In genomic region chr7:159065151-159065550, GRCh38 we compare ENCODE assay signal across 16 cellular contexts.
DNase-seq lines count a peak whose midpoint lies in the region; ATAC-seq, FAIRE-seq and TF ChIP-seq lines count a peak whose summit lies in the region.
"Had no signal": no experiment of that assay in that cellular context is flagged by ENCODE, and none has a peak within 500 bp of the region (broad histone marks: within the 10 kb centered on the region; RNA-seq: fewer than 3 reads in every experiment).

No MANE protein-coding gene starts in this region.

- H3K36me3 Mint-ChIP-seq in neural progenitor cell = no peaks in the 10 kb centered on the region
- peaks cover 3% of the 10 kb centered on the region for H3K36me3 Mint-ChIP-seq in activated CD4-positive, alpha-beta T cell treated with anti-CD3 and anti-CD28 coated beads, Interleukin-2, amount 10 ng/mL, durations not matched to agents 7 days and 5 days (ENCODE audit: low read depth)

- H2AFZ ChIP-seq in HepG2 (ENCODE audit: low read length) (no peak overlapping the region), neural progenitor cell (replicated peaks) (no peak overlapping the region)

- H3K9ac ChIP-seq in HepG2 (ENCODE audit: insufficient read depth, low read depth, low read length) (no peak overlapping the region), neural progenitor cell (no peak overlapping the region)

- FAIRE-seq in HepG2 (lab: Jason Lieb, UNC) = no peak
- FAIRE-seq: A204.1, RCC 7860 had no signal

- DNase-seq in HepG2 (ENCODE audit: low spot score) = no peak
- no peak for DNase-seq in right lobe of liver
- peak; percentile 66 to 83 (median 72) for DNase-seq in heart left ventricle
- no peak for DNase-seq in neural progenitor cell (ENCODE audit: low spot score)
- DNase-seq in cerebellar nuclear complex (lab: John Stamatoyannopoulos, UW) = no peak
- no peak for DNase-seq in retina
- DNase-seq in activated CD4-positive, alpha-beta T cell treated with anti-CD3 and anti-CD28 coated beads, Interleukin-2, amount 10 ng/mL, durations not matched to agents 7 days and 5 days = no peak
- DNase-seq: C1 segment of cervical spinal cord, EL, Karpas-422, NCI-H1417 treated with DMSO at 0.1 percent for 48 hours, NCI-H2081, NCI-H510A treated with DMSO at 0.1 percent for 48 hours had no signal

- no peak overlapping the region for H3K27ac ChIP-seq in HepG2 (ENCODE audit: extremely low read length, insufficient read depth, low read length)
- H3K27ac ChIP-seq in right lobe of liver = no peak overlapping the region
- peak overlapping the region in 10 of 12 donors; percentile 3 to 69 (median 55) for H3K27ac ChIP-seq in heart left ventricle
- H3K27ac ChIP-seq in neural progenitor cell = no peak overlapping the region

- H3K36me3 ChIP-seq in HepG2 (replicated peaks in 1 of 2; ENCODE audit: control insufficient read depth in 1 of 2, insufficient read depth in 2 of 2, low read length in 2 of 2) (no peaks in the 10 kb centered on the region), right lobe of liver (no peaks in the 10 kb centered on the region), heart left ventricle (no peaks in the 10 kb centered on the region), neural progenitor cell (no peaks in the 10 kb centered on the region)

- peaks cover 10% of the 10 kb centered on the region for H3K27me3 Mint-ChIP-seq in neural progenitor cell (ENCODE audit: insufficient read depth, low read depth)
- peaks cover 2% of the 10 kb centered on the region for H3K27me3 Mint-ChIP-seq in activated CD4-positive, alpha-beta T cell treated with anti-CD3 and anti-CD28 coated beads, Interleukin-2, amount 10 ng/mL, durations not matched to agents 7 days and 5 days

- H3K27ac Mint-ChIP-seq in neural progenitor cell = peak overlapping the region; percentile 43
- H3K27ac Mint-ChIP-seq in activated CD4-positive, alpha-beta T cell treated with anti-CD3 and anti-CD28 coated beads, Interleukin-2, amount 10 ng/mL, durations not matched to agents 7 days and 5 days = no peak overlapping the region

- H3F3A ChIP-seq in neural progenitor cell (ENCODE audit: low read depth) = no peaks in the 10 kb centered on the region

- 11% methylated on average over 5 of the region's 13 CpGs for WGBS in HepG2 (ENCODE audit: low lambda C conversion rate)
- 67% methylated on average over 7 of the region's 13 CpGs for WGBS in right lobe of liver (ENCODE audit: insufficient coverage, low coverage, low lambda C conversion rate, missing lambda C conversion rate)
- WGBS in heart left ventricle, 4 donors = 62 to 74% (median 71%) methylated on average over 11 to 13 of the region's 13 CpGs

- H3K4me2 ChIP-seq in HepG2 (ENCODE audit: low read depth, low read length) (no peak overlapping the region), neural progenitor cell (no peak overlapping the region)

- POLR2A ChIA-PET in HepG2 (lab: Yijun Ruan, JAX) = no interaction called here
- POLR2A ChIA-PET in activated CD4-positive, alpha-beta T cell treated with anti-CD3 and anti-CD28 coated beads, Interleukin-2, amount 10 ng/mL, durations not matched to agents 7 days and 5 days (lab: Charles Lee) = interaction anchor here (0.6 kb wide), 1 partner anchor 366 kb away, joined by 3 read pairs; no protein-coding TSS in a partner anchor

- H3K9me3 ChIP-seq in HepG2 (ENCODE audit: low read length) (no peaks in the 10 kb centered on the region), right lobe of liver (no peaks in the 10 kb centered on the region), heart left ventricle (no peaks in the 10 kb centered on the region), neural progenitor cell (ENCODE audit: low read depth) (no peaks in the 10 kb centered on the region)

- ATAC-seq in HepG2 (peak; percentile 21), right lobe of liver (no peak), heart left ventricle (peak; percentile 23 to 68 (median 59)), HG02588 (IDR thresholded peaks at IDR 0.05; ENCODE audit: unreplicated experiment) (no peak)

- in situ Hi-C loops in HepG2 (cut with HindIII; ENCODE audit: extremely low pct_ligation_motif_present, low pct_unique_long_range_greater_than_20kb) = no loop called here

- BruUV-seq in HepG2 (replicated peaks; lab: Mats Ljungman, UMichigan) = no TSS peak

- no peak for TF ChIP-seq EP300 in HepG2 (IDR thresholded peaks at IDR 0.05; ENCODE audit: low read depth in 2 of 2, low read length in 2 of 2)
- no peak for TF ChIP-seq EP300 in HepG2 (CRISPR knock-in tag; IDR thresholded peaks at IDR 0.05; ENCODE audit: borderline replicate concordance)

- no peaks in the 10 kb centered on the region for H3K79me2 ChIP-seq in HepG2 (ENCODE audit: insufficient read depth, low read length)
- no peaks in the 10 kb centered on the region for H3K79me2 ChIP-seq in neural progenitor cell (ENCODE audit: low read depth)

- peaks cover 25% of the 10 kb centered on the region for H3K4me1 Mint-ChIP-seq in neural progenitor cell
- H3K4me1 Mint-ChIP-seq in activated CD4-positive, alpha-beta T cell treated with anti-CD3 and anti-CD28 coated beads, Interleukin-2, amount 10 ng/mL, durations not matched to agents 7 days and 5 days = peaks cover 18% of the 10 kb centered on the region

- peaks cover 12% of the 10 kb centered on the region for H3K9me3 Mint-ChIP-seq in neural progenitor cell
- H3K9me3 Mint-ChIP-seq in activated CD4-positive, alpha-beta T cell treated with anti-CD3 and anti-CD28 coated beads, Interleukin-2, amount 10 ng/mL, durations not matched to agents 7 days and 5 days = no peaks in the 10 kb centered on the region

- H3K27me3 ChIP-seq in HepG2 (ENCODE audit: control insufficient read depth in 1 of 2, insufficient read depth in 2 of 2, low read length in 2 of 2) = peaks cover 3 to 53% of the 10 kb centered on the region in 2 experiments; a peak in 3 of 5 replicates
- H3K27me3 ChIP-seq in right lobe of liver = no peaks in the 10 kb centered on the region
- no peaks in the 10 kb centered on the region for H3K27me3 ChIP-seq in heart left ventricle
- H3K27me3 ChIP-seq in neural progenitor cell = peaks cover 6% of the 10 kb centered on the region

- TF ChIP-seq POLR2A in HepG2 (IDR thresholded peaks at IDR 0.05; ENCODE audit: insufficient read depth in 1 of 2, low read depth in 2 of 2, low read length in 2 of 2) = no peak
- TF ChIP-seq POLR2A in right lobe of liver (IDR thresholded peaks at IDR 0.05) = no peak
- no peak for TF ChIP-seq POLR2A in heart left ventricle (IDR thresholded peaks at IDR 0.05)

- no peak overlapping the region for H3K4me3 Mint-ChIP-seq in neural progenitor cell
- no peak overlapping the region for H3K4me3 Mint-ChIP-seq in activated CD4-positive, alpha-beta T cell treated with anti-CD3 and anti-CD28 coated beads, Interleukin-2, amount 10 ng/mL, durations not matched to agents 7 days and 5 days

- TF ChIP-seq RAD21 in HepG2 (CRISPR knock-in tag; IDR thresholded peaks at IDR 0.05) = no peak

- no peaks in the 10 kb centered on the region for H4K20me1 ChIP-seq in HepG2 (ENCODE audit: insufficient read depth, low read length)
- no peaks in the 10 kb centered on the region for H4K20me1 ChIP-seq in neural progenitor cell (ENCODE audit: low read depth)

- intact Hi-C loops in HepG2 (cut with micrococcal nuclease; ENCODE audit: unreplicated experiment) (no loop called here), right lobe of liver (cut with DNase I) (no loop called here), heart left ventricle (cut with DNase I) (loop anchor here in 1 of 10 donors (5.0 kb wide), 1 partner anchor 33 kb away; no protein-coding TSS in a partner anchor)

- CTCF ChIA-PET in HepG2 (lab: Yijun Ruan, JAX; ENCODE audit: low intra/inter-chr PET ratio, low total read pairs) = no interaction called here
- CTCF ChIA-PET in activated CD4-positive, alpha-beta T cell treated with anti-CD3 and anti-CD28 coated beads, Interleukin-2, amount 10 ng/mL, durations not matched to agents 7 days and 5 days (lab: Charles Lee) = no interaction called here

- TF ChIP-seq CTCF in HepG2 (CRISPR knock-in tag; IDR thresholded peaks at IDR 0.05) (no peak), right lobe of liver (IDR thresholded peaks at IDR 0.05) (no peak), heart left ventricle (IDR thresholded peaks at IDR 0.05) (no peak), neural progenitor cell (IDR thresholded peaks at IDR 0.05) (no peak)

- H3K4me3 ChIP-seq in HepG2 (replicated peaks in 1 of 3; ENCODE audit: insufficient read depth in 1 of 3, low read depth in 2 of 3, low read length in 3 of 3) = no peak overlapping the region
- no peak overlapping the region for H3K4me3 ChIP-seq in right lobe of liver
- H3K4me3 ChIP-seq in heart left ventricle = peak overlapping the region in 1 of 12 donors; percentile 9
- no peak overlapping the region for H3K4me3 ChIP-seq in neural progenitor cell

- H3K4me1 ChIP-seq in HepG2 (ENCODE audit: insufficient read depth, low read length) (no peaks in the 10 kb centered on the region), right lobe of liver (no peaks in the 10 kb centered on the region), heart left ventricle (peaks cover 0 to 49% (median 32%) of the 10 kb centered on the region in 12 donors), neural progenitor cell (no peaks in the 10 kb centered on the region)

TF ChIP-seq in HepG2, 621 proteins besides CTCF, POLR2A, EP300 and RAD21 (continues in another document):
- TF ChIP-seq GABPB1 (CRISPR knock-in tag; IDR thresholded peaks at IDR 0.05) = no peak

Comparison
In these comparisons a context has a peak if more than half of its experiments do, and no peak if none do; other contexts are left out.
1. ATAC-seq: peak in HepG2 (single experiment) and heart left ventricle (4 of 4); none in right lobe of liver (0 of 4) and HG02588 (single experiment).
2. DNase-seq: peak in heart left ventricle (5 of 5); none in HepG2 (single experiment), right lobe of liver (0 of 3), neural progenitor cell (single experiment), cerebellar nuclear complex (0 of 2), retina (single experiment) and activated CD4-positive, alpha-beta T cell treated with anti-CD3 and anti-CD28 coated beads, Interleukin-2, amount 10 ng/mL, durations not matched to agents 7 days and 5 days (single experiment).
3. H3K27ac ChIP-seq: peak in heart left ventricle (10 of 12); none in HepG2 (single experiment), right lobe of liver (0 of 3) and neural progenitor cell (single experiment).